Comparison of ENCODE assay signal across 11 cellular contexts in genomic region chr14:104557086-104557485, GRCh38. TPM values are rescaled to one million over a fixed set of nuclear protein-coding genes. Genes with fewer than 3 reads are reported as not detected.
"Had no signal": no experiment of that assay in that cellular context is flagged by ENCODE, and none has a peak within 500 bp of the region (broad histone marks: within the 10 kb centered on the region; RNA-seq: fewer than 3 reads in every experiment).

No MANE protein-coding gene starts in this region.

- H3K27ac Mint-ChIP-seq: memory B cell had no signal

- H3K36me3 Mint-ChIP-seq: memory B cell had no signal

- DNase-seq: activated CD4-positive, alpha-beta T cell treated with anti-CD3 and anti-CD28 coated beads, Interleukin-2, amount 50 U/mL, for 1 hour; activated gamma-delta T cell treated with Interleukin-2 at 50 U/mL for 16 hours; activated T-cell treated with anti-CD3 and anti-CD28 coated beads, Interleukin-2, amount 50 U/mL, for 1 hour; caudate nucleus; effector CD8-positive, alpha-beta T cell; hypothalamus; uterus had no signal

- H3K4me3 Mint-ChIP-seq: memory B cell had no signal

- H3K9me3 ChIP-seq: pancreas, thyroid gland, uterus had no signal

- H3K4me1 Mint-ChIP-seq: memory B cell had no signal

- ATAC-seq: pancreas had no signal

RNA-seq across cellular contexts. Expression of gene C14orf180, which starts 22.5 kb away (rescaled TPM):
- total RNA-seq: activated CD8-positive, alpha-beta memory T cell treated with anti-CD3 and anti-CD28 coated beads for 36 hours had no signal

RNA-seq across cellular contexts. Expression of gene TMEM179, which starts 47.5 kb away (rescaled TPM):
- total RNA-seq: activated CD8-positive, alpha-beta memory T cell treated with anti-CD3 and anti-CD28 coated beads for 36 hours had no signal
